ENCODE assay signal across 20 cellular contexts in the genomic region with DNA sequence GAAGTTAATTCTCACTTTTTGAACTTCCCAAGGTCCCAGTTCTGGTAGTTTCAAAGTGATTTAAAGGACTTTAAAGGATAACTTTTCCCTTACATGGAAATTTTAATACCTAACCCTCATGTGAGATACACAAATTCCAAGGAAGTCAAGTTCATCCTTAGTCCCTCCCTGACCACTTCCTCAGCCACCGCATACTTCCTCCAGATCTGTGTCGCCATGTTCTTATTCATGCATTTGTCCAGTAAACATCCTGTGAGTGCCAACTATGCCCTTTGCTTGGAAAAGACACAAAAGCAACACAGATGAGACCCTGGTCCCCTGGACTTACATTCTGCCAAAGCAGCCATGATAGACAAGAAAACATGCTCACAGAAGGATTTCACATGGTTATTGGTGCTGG.
A peak's percentile ranks its signal among the peaks of the same experiment; 100 is the strongest.
DNase-seq lines count a peak whose midpoint lies in the region; ATAC-seq, FAIRE-seq and TF ChIP-seq lines count a peak whose summit lies in the region.
"Had no signal": no experiment of that assay in that cellular context is flagged by ENCODE, and none has a peak within 500 bp of the region (broad histone marks: within the 10 kb centered on the region; RNA-seq: fewer than 3 reads in every experiment).

No MANE protein-coding gene starts in this region.

- no peak for TF ChIP-seq POLR2A in endothelial cell of umbilical vein (IDR thresholded peaks at IDR 0.05; ENCODE audit: low read depth, low read length)
- TF ChIP-seq POLR2A in breast epithelium (IDR thresholded peaks at IDR 0.05), result no peak

- no peak overlapping the region for H3K4me3 Mint-ChIP-seq in progenitor cell of endocrine pancreas (ENCODE audit: low read depth)
- no peak overlapping the region for H3K4me3 Mint-ChIP-seq in activated CD4-positive, alpha-beta T cell treated with anti-CD3 and anti-CD28 coated beads for 36 hours
- H3K4me3 Mint-ChIP-seq: B cell; CD4-positive, alpha-beta T cell; CD8-positive, alpha-beta T cell had no signal

- TF ChIP-seq CTCF in endothelial cell of umbilical vein (IDR thresholded peaks at IDR 0.05; ENCODE audit: extremely low read depth in 1 of 2, insufficient read depth in 1 of 2, low read depth in 1 of 2, low read length in 2 of 2), result no peak
- TF ChIP-seq CTCF in progenitor cell of endocrine pancreas (IDR thresholded peaks at IDR 0.05; ENCODE audit: unreplicated experiment), result no peak
- TF ChIP-seq CTCF in breast epithelium (IDR thresholded peaks at IDR 0.05), result no peak

- intact Hi-C loops in endothelial cell of umbilical vein (cut with micrococcal nuclease) (no loop called here), breast epithelium (cut with DNase I; ENCODE audit: low total_unique reads) (no loop called here)
- intact Hi-C loops in activated CD4-positive, alpha-beta T cell treated with anti-CD3 and anti-CD28 coated beads for 36 hours (cut with DNase I, micrococcal nuclease), result no loop called here

- H3K9ac ChIP-seq in endothelial cell of umbilical vein (replicated peaks; ENCODE audit: extremely low read depth, insufficient read depth, low read length), result no peak overlapping the region
- H3K9ac ChIP-seq: BLaER1 treated with 17β-estradiol and CSF1 and Interleukin-3, amounts not matched to agents 10 nM and 100 nM had no signal

- H3K9me3 ChIP-seq in endothelial cell of umbilical vein (replicated peaks; ENCODE audit: control insufficient read depth, insufficient read depth, low read length) (peaks cover 1% of the 10 kb centered on the region), breast epithelium (peaks cover 0 to 14% of the 10 kb centered on the region in 2 donors)
- H3K9me3 ChIP-seq: Caco-2 had no signal

- dilution Hi-C loops in endothelial cell of umbilical vein (cut with MboI; ENCODE audit: extremely low pct_ligation_motif_present, low sequenced_read_pairs), result no loop called here

- peak overlapping the region; percentile 8 for H3K4me2 ChIP-seq in endothelial cell of umbilical vein (ENCODE audit: insufficient read depth, low read length)
- H3K4me2 ChIP-seq: A549; BLaER1 treated with 17β-estradiol and CSF1 and Interleukin-3, amounts not matched to agents 10 nM and 100 nM had no signal

- peak overlapping the region; percentile 49 for H3K27ac Mint-ChIP-seq in progenitor cell of endocrine pancreas
- no peak overlapping the region for H3K27ac Mint-ChIP-seq in activated CD4-positive, alpha-beta T cell treated with anti-CD3 and anti-CD28 coated beads for 36 hours
- H3K27ac Mint-ChIP-seq: B cell; CD4-positive, alpha-beta T cell; CD8-positive, alpha-beta T cell had no signal

- H3K4me3 ChIP-seq in endothelial cell of umbilical vein (replicated peaks in 1 of 3; ENCODE audit: insufficient read depth in 1 of 3, low read depth in 1 of 3, low read length in 3 of 3) (no peak overlapping the region), breast epithelium (no peak overlapping the region)
- H3K4me3 ChIP-seq: A549; BLaER1 treated with 17β-estradiol and CSF1 and Interleukin-3, amounts not matched to agents 10 nM and 100 nM had no signal

- H3K36me3 ChIP-seq in endothelial cell of umbilical vein (ENCODE audit: control insufficient read depth in 2 of 2, extremely low read depth in 1 of 2, insufficient read depth in 2 of 2, low read length in 2 of 2) (no peaks in the 10 kb centered on the region), breast epithelium (no peaks in the 10 kb centered on the region)
- H3K36me3 ChIP-seq: BLaER1 treated with 17β-estradiol and CSF1 and Interleukin-3, amounts not matched to agents 10 nM and 100 nM had no signal

- BruUV-seq in endothelial cell of umbilical vein (replicated peaks; lab: Mats Ljungman, UMichigan), result no TSS peak

- CTCF ChIA-PET in endothelial cell of umbilical vein (lab: Charles Lee), result no interaction called here
- CTCF ChIA-PET in activated CD4-positive, alpha-beta T cell treated with anti-CD3 and anti-CD28 coated beads for 36 hours (lab: Charles Lee), result no interaction called here

- H3K4me1 Mint-ChIP-seq in progenitor cell of endocrine pancreas (ENCODE audit: low read depth), result peaks cover 2% of the 10 kb centered on the region
- H3K4me1 Mint-ChIP-seq in activated CD4-positive, alpha-beta T cell treated with anti-CD3 and anti-CD28 coated beads for 36 hours, result no peaks in the 10 kb centered on the region
- H3K4me1 Mint-ChIP-seq: B cell had no signal

- no peaks in the 10 kb centered on the region for H3K27me3 ChIP-seq in endothelial cell of umbilical vein (ENCODE audit: control insufficient read depth in 2 of 2, insufficient read depth in 2 of 2, low read length in 2 of 2)
- H3K27me3 ChIP-seq in breast epithelium, result no peaks in the 10 kb centered on the region
- H3K27me3 ChIP-seq: BLaER1 treated with 17β-estradiol and CSF1 and Interleukin-3, amounts not matched to agents 10 nM and 100 nM had no signal

- H3K79me2 ChIP-seq in endothelial cell of umbilical vein (ENCODE audit: control insufficient read depth, insufficient read depth, low read length), result no peaks in the 10 kb centered on the region

- no peak overlapping the region for H3K27ac ChIP-seq in endothelial cell of umbilical vein (ENCODE audit: insufficient read depth, low read depth, low read length)
- H3K27ac ChIP-seq in breast epithelium, result no peak overlapping the region
- H3K27ac ChIP-seq: 22Rv1; A549; BLaER1 treated with 17β-estradiol and CSF1 and Interleukin-3, amounts not matched to agents 10 nM and 100 nM; C4-2B had no signal

- H3K9me1 ChIP-seq in endothelial cell of umbilical vein (replicated peaks; ENCODE audit: control insufficient read depth, extremely low read depth, insufficient read depth, low read length), result no peaks in the 10 kb centered on the region

- peaks cover 8% of the 10 kb centered on the region for H3K4me1 ChIP-seq in endothelial cell of umbilical vein (ENCODE audit: control insufficient read depth, extremely low read depth, insufficient read depth, low read length)
- H3K4me1 ChIP-seq in breast epithelium, result no peaks in the 10 kb centered on the region
- H3K4me1 ChIP-seq: A549; BLaER1 treated with 17β-estradiol and CSF1 and Interleukin-3, amounts not matched to agents 10 nM and 100 nM; Caco-2 had no signal

- DNase-seq in dermis blood vessel endothelial cell (peak; percentile 34), endothelial cell of umbilical vein (ENCODE audit: low read depth, low spot score) (peak; percentile 40), progenitor cell of endocrine pancreas (ENCODE audit: low spot score, unreplicated experiment) (no peak), breast epithelium (ENCODE audit: low spot score in 2 of 2) (no peak)
- no peak for DNase-seq in activated CD4-positive, alpha-beta T cell treated with anti-CD3 and anti-CD28 coated beads for 36 hours
- DNase-seq: AML-193; Caco-2; Calu3; CD4-positive, alpha-beta T cell; CD8-positive, alpha-beta T cell; DMS79 treated with DMSO at 0.1 percent for 48 hours; GF-D8 had no signal

- POLR2A ChIA-PET in endothelial cell of umbilical vein (lab: Charles Lee), result no interaction called here
- POLR2A ChIA-PET in activated CD4-positive, alpha-beta T cell treated with anti-CD3 and anti-CD28 coated beads for 36 hours (lab: Charles Lee), result no interaction called here

- peaks cover 6% of the 10 kb centered on the region for H3K36me3 Mint-ChIP-seq in progenitor cell of endocrine pancreas (ENCODE audit: insufficient read depth)
- H3K36me3 Mint-ChIP-seq in activated CD4-positive, alpha-beta T cell treated with anti-CD3 and anti-CD28 coated beads for 36 hours (ENCODE audit: low read depth), result no peaks in the 10 kb centered on the region
- H3K36me3 Mint-ChIP-seq: CD8-positive, alpha-beta T cell had no signal

- H3K27me3 Mint-ChIP-seq in progenitor cell of endocrine pancreas, result no peaks in the 10 kb centered on the region
- peaks cover 2% of the 10 kb centered on the region for H3K27me3 Mint-ChIP-seq in activated CD4-positive, alpha-beta T cell treated with anti-CD3 and anti-CD28 coated beads for 36 hours
- H3K27me3 Mint-ChIP-seq: CD4-positive, alpha-beta T cell had no signal

- ATAC-seq in activated CD4-positive, alpha-beta T cell treated with anti-CD3 and anti-CD28 coated beads for 36 hours, result no peak
- ATAC-seq: A549; CD8-positive, alpha-beta T cell had no signal

- H2AFZ ChIP-seq in endothelial cell of umbilical vein (ENCODE audit: low read depth, low read length), result peak overlapping the region; percentile 67

- H3K9me3 Mint-ChIP-seq in progenitor cell of endocrine pancreas (ENCODE audit: low read depth), result peaks cover 9% of the 10 kb centered on the region
- H3K9me3 Mint-ChIP-seq in activated CD4-positive, alpha-beta T cell treated with anti-CD3 and anti-CD28 coated beads for 36 hours (ENCODE audit: low read depth), result peaks cover 14% of the 10 kb centered on the region

- H4K20me1 ChIP-seq in endothelial cell of umbilical vein (replicated peaks; ENCODE audit: control insufficient read depth, extremely low read depth, insufficient read depth, low read length), result no peaks in the 10 kb centered on the region
- H4K20me1 ChIP-seq: BLaER1 treated with 17β-estradiol and CSF1 and Interleukin-3, amounts not matched to agents 10 nM and 100 nM had no signal

- FAIRE-seq in endothelial cell of umbilical vein (lab: Jason Lieb, UNC), result peak; percentile 73
- FAIRE-seq: G401.6, GM12891, GM19239 had no signal

TF ChIP-seq in endothelial cell of umbilical vein, 7 proteins besides CTCF, POLR2A, EP300 and RAD21:
- no peak for TF ChIP-seq JUN (IDR thresholded peaks at IDR 0.05; ENCODE audit: borderline replicate concordance, insufficient read depth, insufficient read length, low read depth)
- TF ChIP-seq GATA2 (IDR thresholded peaks at IDR 0.05; ENCODE audit: insufficient read depth, insufficient read length, low read depth, low read length), result peak; percentile 28
- TF ChIP-seq EZH2 (IDR thresholded peaks at IDR 0.05; ENCODE audit: borderline replicate concordance, low read depth, low read length, severe bottlenecking), result no peak
- peak; percentile 62 for TF ChIP-seq POLR2AphosphoS5 (IDR thresholded peaks at IDR 0.05; ENCODE audit: insufficient read depth, low read depth, low read length)
- no peak for TF ChIP-seq MYC (IDR thresholded peaks at IDR 0.05; ENCODE audit: low read depth, low read length)
- TF ChIP-seq FOS (IDR thresholded peaks at IDR 0.05; ENCODE audit: borderline replicate concordance, insufficient read depth, low read length), result peak; percentile 65
- TF ChIP-seq, protein P1, sequence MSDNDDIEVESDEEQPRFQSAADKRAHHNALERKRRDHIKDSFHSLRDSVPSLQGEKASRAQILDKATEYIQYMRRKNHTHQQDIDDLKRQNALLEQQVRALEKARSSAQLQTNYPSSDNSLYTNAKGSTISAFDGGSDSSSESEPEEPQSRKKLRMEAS (IDR thresholded peaks at IDR 0.05; ENCODE audit: insufficient read depth, insufficient read length), result no peak

Comparison
In these comparisons a context has a peak if more than half of its experiments do, and no peak if none do; other contexts are left out.
1. DNase-seq: peak in dermis blood vessel endothelial cell (single experiment) and endothelial cell of umbilical vein (single experiment); none in progenitor cell of endocrine pancreas (single experiment), activated CD4-positive, alpha-beta T cell treated with anti-CD3 and anti-CD28 coated beads for 36 hours (single experiment) and breast epithelium (0 of 2).